Comparison of ENCODE assay signal across 8 cellular contexts in genomic region chrX:70979136-70979762, GRCh38. TPM values are rescaled to one million over a fixed set of nuclear protein-coding genes. Genes with fewer than 3 reads are reported as not detected.
DNase-seq lines count a peak whose midpoint lies in the region; ATAC-seq and TF ChIP-seq lines count a peak whose summit lies in the region.

No MANE protein-coding gene starts in this region.

- intact Hi-C loops in adrenal gland (cut with DNase I), result no loop called here
- intact Hi-C loops in left lung (cut with DNase I), result no loop called here
- intact Hi-C loops in posterior vena cava (cut with DNase I), result no loop called here

- in situ Hi-C loops in GM13976 (cut with MboI; ENCODE audit: low sequenced_read_pairs, unreplicated experiment), result loop anchor here (25.0 kb wide), 1 partner anchor 358 kb away; no protein-coding TSS in a partner anchor

- no peaks in the 10 kb centered on the region for H3K27me3 ChIP-seq in adrenal gland
- H3K27me3 ChIP-seq in left lung, result no peaks in the 10 kb centered on the region

- no peaks in the 10 kb centered on the region for H3K9me3 Mint-ChIP-seq in HFFc6

- TF ChIP-seq CTCF in HFFc6 (IDR thresholded peaks at IDR 0.05) (peak; percentile 49), adrenal gland (IDR thresholded peaks at IDR 0.05) (peak in 4 of 6 experiments; percentile 8 to 36 (median 27)), left lung (IDR thresholded peaks at IDR 0.05) (no peak), GM13976 (IDR thresholded peaks at IDR 0.05; ENCODE audit: borderline replicate concordance, control extremely low read depth, extremely low read depth, insufficient read depth, missing control alignments) (no peak)

- no peaks in the 10 kb centered on the region for H3K36me3 Mint-ChIP-seq in HFFc6 (ENCODE audit: low read depth)

- no peak overlapping the region for H3K4me3 Mint-ChIP-seq in HFFc6

- peak; percentile 23 for DNase-seq in COLO829 (ENCODE audit: low spot score)
- peak; percentile 28 for DNase-seq in HFFc6
- peak in 5 of 7 donors; percentile 25 to 49 (median 32) for DNase-seq in adrenal gland
- DNase-seq in left lung, result no peak
- no peak for DNase-seq in posterior vena cava (ENCODE audit: low spot score)
- DNase-seq in GM13976 (ENCODE audit: low spot score), result no peak
- DNase-seq in stimulated activated CD4-positive, alpha-beta T cell treated with anti-CD3 and anti-CD28 coated beads, Interleukin-4, amount 100 ng/mL, for 1 hour, result no peak
- no peak for DNase-seq in effector CD8-positive, alpha-beta T cell (lab: John Stamatoyannopoulos, UW)

- H3K27me3 Mint-ChIP-seq in HFFc6 (ENCODE audit: insufficient read depth), result peaks cover 4% of the 10 kb centered on the region

- 7 to 31% (median 12%) methylated on average over 9 of the region's 9 CpGs for WGBS in adrenal gland, 4 donors

- H3K4me1 ChIP-seq in adrenal gland (replicated peaks in 1 of 2) (no peaks in the 10 kb centered on the region), left lung (no peaks in the 10 kb centered on the region)

- peak; percentile 64 for ATAC-seq in left lung

- H3K27ac ChIP-seq in adrenal gland (peak overlapping the region in 2 of 5 donors; percentile 41 to 76), left lung (no peak overlapping the region)

- H3K36me3 ChIP-seq in adrenal gland (replicated peaks in 1 of 2) (no peaks in the 10 kb centered on the region), left lung (no peaks in the 10 kb centered on the region)

- H3K4me3 ChIP-seq in adrenal gland (no peak overlapping the region), left lung (no peak overlapping the region)

- H3K4me1 Mint-ChIP-seq in HFFc6 (ENCODE audit: low read depth), result peaks cover 11% of the 10 kb centered on the region

- H3K27ac Mint-ChIP-seq in HFFc6, result peak overlapping the region; percentile 51; the same call in 1 of the 2 replicates

- no peak for TF ChIP-seq POLR2A in adrenal gland (IDR thresholded peaks at IDR 0.05)

- H3K9me3 ChIP-seq in adrenal gland (replicated peaks in 1 of 3) (no peaks in the 10 kb centered on the region), left lung (no peaks in the 10 kb centered on the region)

RNA-seq across cellular contexts. Expression of gene SLC7A3, which starts 48.4 kb away (rescaled TPM):
- total RNA-seq in HFFc6 (2021; fragmentation: NEBNext Ultra II Directional; extraction: Animal tissue kit (Norgen Biotek cat#: 25700)), result not detected
- under 1 TPM in 1 of 8 donors, not detected in 7; 0.11 TPM for total RNA-seq in adrenal gland
- not detected for polyA plus RNA-seq in adrenal gland
- total RNA-seq in left lung, result not detected
- not detected for total RNA-seq in posterior vena cava

Comparison
In these comparisons a context has a peak if more than half of its experiments do, and no peak if none do; other contexts are left out.
1. DNase-seq: peak in COLO829 (single experiment), HFFc6 (single experiment) and adrenal gland (5 of 7); none in left lung (0 of 2), posterior vena cava (single experiment), GM13976 (single experiment), stimulated activated CD4-positive, alpha-beta T cell treated with anti-CD3 and anti-CD28 coated beads, Interleukin-4, amount 100 ng/mL, for 1 hour (single experiment) and effector CD8-positive, alpha-beta T cell (single experiment).
2. CTCF ChIP-seq: peak in HFFc6 (single experiment) and adrenal gland (4 of 6); none in left lung (0 of 2) and GM13976 (single experiment).